In the genomic region with DNA sequence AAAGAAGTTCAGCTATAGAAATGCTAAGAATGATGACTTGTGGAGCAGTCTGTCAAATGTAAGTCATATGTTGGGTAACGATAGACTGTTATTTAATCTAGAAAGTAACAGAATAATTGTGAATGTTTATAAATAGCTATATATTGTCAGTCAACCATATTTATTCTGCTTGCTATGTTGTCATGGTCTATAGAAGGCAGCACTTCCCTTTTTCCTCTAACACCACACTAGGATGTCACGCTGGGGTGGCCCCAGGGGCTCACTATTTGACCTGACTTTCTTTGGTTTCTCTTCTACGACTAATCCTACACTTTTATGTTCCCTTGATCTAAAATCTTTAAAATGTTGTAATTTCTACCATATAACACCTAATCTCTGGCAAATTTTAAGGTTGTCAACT, we compare ENCODE assay signal across 8 cellular contexts.
A peak's percentile ranks its signal among the peaks of the same experiment; 100 is the strongest.
DNase-seq lines count a peak whose midpoint lies in the region; ATAC-seq and TF ChIP-seq lines count a peak whose summit lies in the region.
"Had no signal": no experiment of that assay in that cellular context is flagged by ENCODE, and none has a peak within 500 bp of the region (broad histone marks: within the 10 kb centered on the region; RNA-seq: fewer than 3 reads in every experiment).

No MANE protein-coding gene starts in this region.

- ATAC-seq in GM19043 (IDR thresholded peaks at IDR 0.05; ENCODE audit: low read depth, unreplicated experiment) = peak; percentile 92
- peak; percentile 98 for ATAC-seq in HG02852 (IDR thresholded peaks at IDR 0.05; ENCODE audit: unreplicated experiment)

- H3K4me3 ChIP-seq in OCI-LY3 (ENCODE audit: low read length) = peak overlapping the region; percentile 71

- POLR2A ChIA-PET in HEK293T (lab: Yijun Ruan, JAX) = interaction anchor here (1.0 kb wide), 1 partner anchor 21 kb away, joined by 3 read pairs; no protein-coding TSS in a partner anchor

- peaks cover 3% of the 10 kb centered on the region; the same call in 1 of the 2 replicates for H3K79me2 ChIP-seq in OCI-LY3 (ENCODE audit: low read length)
- H3K79me2 ChIP-seq: parathyroid adenoma had no signal

- peaks cover 22% of the 10 kb centered on the region for H3K4me1 ChIP-seq in OCI-LY3 (ENCODE audit: low read length)
- H3K4me1 ChIP-seq: parathyroid adenoma had no signal

- H3K4me2 ChIP-seq in OCI-LY3 (ENCODE audit: low read length) = peak overlapping the region; percentile 90

- peak overlapping the region; percentile 55 for H3K9ac ChIP-seq in OCI-LY3 (ENCODE audit: low read length)
- H3K9ac ChIP-seq: parathyroid adenoma had no signal

- no peak overlapping the region for H2AFZ ChIP-seq in OCI-LY3 (ENCODE audit: low read depth, low read length)
- H2AFZ ChIP-seq: parathyroid adenoma had no signal

- no peak for TF ChIP-seq CTCF in OCI-LY3 (IDR thresholded peaks at IDR 0.05; ENCODE audit: low read depth, low read length)

- no peaks in the 10 kb centered on the region for H3K27me3 ChIP-seq in OCI-LY3 (ENCODE audit: low read depth, low read length)

- CTCF ChIA-PET in HEK293T (lab: Yijun Ruan, JAX) = interaction anchor here (0.7 to 1.0 kb wide), 2 partner anchors 11 to 1246 kb away, joined by 3 to 5 read pairs; no protein-coding TSS in a partner anchor

- H4K20me1 ChIP-seq in OCI-LY3 (ENCODE audit: insufficient read depth, low read length) = no peaks in the 10 kb centered on the region

- peaks cover 62% of the 10 kb centered on the region for H3K36me3 ChIP-seq in OCI-LY3 (replicated peaks; ENCODE audit: low read depth, low read length)

- no peaks in the 10 kb centered on the region for H3K9me3 ChIP-seq in OCI-LY3 (ENCODE audit: insufficient read depth, low read length)

- DNase-seq in pons (ENCODE audit: low spot score) (peak; percentile 30), HEK293T (ENCODE audit: extremely low spot score) (no peak), COR-L47 (lab: John Stamatoyannopoulos, UW) (no peak), retina (no peak)

- H3K27ac ChIP-seq in OCI-LY3 (ENCODE audit: low read length) = peak overlapping the region; percentile 92
- H3K27ac ChIP-seq: parathyroid adenoma had no signal

TF ChIP-seq in HEK293T, 16 proteins besides CTCF, POLR2A, EP300 and RAD21:
- TF ChIP-seq SUZ12 (IDR thresholded peaks at IDR 0.05) = no peak
- TF ChIP-seq HDGF (IDR thresholded peaks at IDR 0.05; ENCODE audit: borderline replicate concordance) = no peak
- no peak for TF ChIP-seq LEF1 (IDR thresholded peaks at IDR 0.05; ENCODE audit: borderline replicate concordance)
- TF ChIP-seq CTBP1 (IDR thresholded peaks at IDR 0.05; ENCODE audit: borderline replicate concordance) = no peak
- TF ChIP-seq BHLHE40 (IDR thresholded peaks at IDR 0.05; ENCODE audit: borderline replicate concordance) = no peak
- no peak for TF ChIP-seq TARDBP (IDR thresholded peaks at IDR 0.05)
- TF ChIP-seq, protein P1, sequence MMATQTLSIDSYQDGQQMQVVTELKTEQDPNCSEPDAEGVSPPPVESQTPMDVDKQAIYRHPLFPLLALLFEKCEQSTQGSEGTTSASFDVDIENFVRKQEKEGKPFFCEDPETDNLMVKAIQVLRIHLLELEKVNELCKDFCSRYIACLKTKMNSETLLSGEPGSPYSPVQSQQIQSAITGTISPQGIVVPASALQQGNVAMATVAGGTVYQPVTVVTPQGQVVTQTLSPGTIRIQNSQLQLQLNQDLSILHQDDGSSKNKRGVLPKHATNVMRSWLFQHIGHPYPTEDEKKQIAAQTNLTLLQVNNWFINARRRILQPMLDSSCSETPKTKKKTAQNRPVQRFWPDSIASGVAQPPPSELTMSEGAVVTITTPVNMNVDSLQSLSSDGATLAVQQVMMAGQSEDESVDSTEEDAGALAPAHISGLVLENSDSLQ (IDR thresholded peaks at IDR 0.05) = no peak
- TF ChIP-seq ELF4 (IDR thresholded peaks at IDR 0.05) = no peak
- TF ChIP-seq ZNF384 (IDR thresholded peaks at IDR 0.05) = no peak
- TF ChIP-seq SP1 (IDR thresholded peaks at IDR 0.05) = no peak
- no peak for TF ChIP-seq FOXA1 (IDR thresholded peaks at IDR 0.05)
- no peak for TF ChIP-seq FOXK2 (IDR thresholded peaks at IDR 0.05)
- no peak for TF ChIP-seq L3MBTL2 (conservative IDR thresholded peaks at IDR 0.05)
- TF ChIP-seq ARNT (IDR thresholded peaks at IDR 0.05) = no peak
- no peak for TF ChIP-seq NFRKB (IDR thresholded peaks at IDR 0.05)
